ENCODE assay signal across 8 cellular contexts in genomic region chr3:125602752-125603649, GRCh38. TPM values are rescaled to one million over a fixed set of nuclear protein-coding genes. Genes with fewer than 3 reads are reported as not detected.
DNase-seq lines count a peak whose midpoint lies in the region; ATAC-seq and TF ChIP-seq lines count a peak whose summit lies in the region.

No MANE protein-coding gene starts in this region.

- no peak overlapping the region for H3K4me3 ChIP-seq in IMR-90 (ENCODE audit: insufficient read depth, low read depth, low read length)
- H3K4me3 ChIP-seq in mammary epithelial cell (replicated peaks in 1 of 3; ENCODE audit: insufficient read depth in 1 of 3, low read depth in 2 of 3, low read length in 3 of 3), result no peak overlapping the region
- H3K4me3 ChIP-seq in Caco-2 (ENCODE audit: low read depth, low read length), result no peak overlapping the region
- H3K4me3 ChIP-seq in CD8-positive, alpha-beta T cell (ENCODE audit: low read depth, low read length), result no peak overlapping the region

- in situ Hi-C loops in IMR-90 (cut with MboI; ENCODE audit: low sequenced_read_pairs), result no loop called here
- in situ Hi-C loops in mammary epithelial cell (cut with MboI; ENCODE audit: low sequenced_read_pairs in 2 of 2), result no loop called here

- no peak overlapping the region for H3K4ac ChIP-seq in IMR-90 (ENCODE audit: low read depth, low read length)

- no peak overlapping the region for H4K91ac ChIP-seq in IMR-90 (ENCODE audit: insufficient read depth, low read depth, low read length)

- H3K18ac ChIP-seq in IMR-90 (ENCODE audit: low read depth, low read length), result no peak overlapping the region

- 64% methylated on average over 3 of the region's 10 CpGs; no CpG with 5 or more reads in 1 of the 2 experiments for WGBS in IMR-90 (ENCODE audit: extremely low coverage in 2 of 2, insufficient read length in 1 of 2), 2 experiments
- WGBS in mammary epithelial cell (ENCODE audit: low coverage, missing lambda C conversion rate), result 38% methylated on average over 10 of the region's 10 CpGs

- intact Hi-C loops in IMR-90 (cut with micrococcal nuclease), result no loop called here
- intact Hi-C loops in mammary epithelial cell (cut with micrococcal nuclease), result loop anchor here (5.0 kb wide), 1 partner anchor 44 kb away; no protein-coding TSS in a partner anchor
- intact Hi-C loops in Caco-2 (cut with micrococcal nuclease; ENCODE audit: unreplicated experiment), result no loop called here
- intact Hi-C loops in CD8-positive, alpha-beta T cell (cut with DNase I, micrococcal nuclease), result no loop called here

- peak; percentile 86 for DNase-seq in A172 (ENCODE audit: low spot score)
- DNase-seq in IMR-90, result peak; percentile 24
- peak; percentile 86 for DNase-seq in mammary epithelial cell
- peak; percentile 63 to 90 for DNase-seq in lung microvascular endothelial cell (ENCODE audit: low read depth in 2 of 2)
- no peak for DNase-seq in CD1c-positive myeloid dendritic cell (ENCODE audit: extremely low spot score)
- DNase-seq in Caco-2, result no peak
- no peak for DNase-seq in CD8-positive, alpha-beta T cell

- H3K79me2 ChIP-seq in mammary epithelial cell (ENCODE audit: insufficient read depth, low read length), result no peaks in the 10 kb centered on the region

- CTCF ChIA-PET in IMR-90 (lab: Yijun Ruan, JAX), result interaction anchor here (1.5 kb wide), 1 partner anchor 10 kb away, joined by 3 read pairs; no protein-coding TSS in a partner anchor
- CTCF ChIA-PET in mammary epithelial cell (lab: Charles Lee; ENCODE audit: low non-redundant PET), result no interaction called here
- CTCF ChIA-PET in Caco-2 (lab: Charles Lee), result no interaction called here
- CTCF ChIA-PET in CD8-positive, alpha-beta T cell (lab: Charles Lee), result interaction anchor here (1.2 to 1.5 kb wide), 2 partner anchors 9 to 17 kb away, joined by 3 to 4 read pairs; no protein-coding TSS in a partner anchor

- TF ChIP-seq POLR2A in IMR-90 (IDR thresholded peaks at IDR 0.05; ENCODE audit: low read depth, low read length), result no peak

- H3K9ac ChIP-seq in IMR-90 (ENCODE audit: low read depth, low read length) (no peak overlapping the region), mammary epithelial cell (ENCODE audit: insufficient read depth, low read length) (no peak overlapping the region)

- no peak overlapping the region for H3K23ac ChIP-seq in IMR-90 (ENCODE audit: low read depth, low read length)

- no peaks in the 10 kb centered on the region for H3K4me1 Mint-ChIP-seq in Caco-2 (ENCODE audit: low read depth, unreplicated experiment)
- H3K4me1 Mint-ChIP-seq in CD8-positive, alpha-beta T cell (ENCODE audit: low read depth), result no peaks in the 10 kb centered on the region

- no peaks in the 10 kb centered on the region for H3K9me3 Mint-ChIP-seq in Caco-2 (ENCODE audit: unreplicated experiment)
- H3K9me3 Mint-ChIP-seq in CD8-positive, alpha-beta T cell, result no peaks in the 10 kb centered on the region

- H2AK5ac ChIP-seq in IMR-90 (ENCODE audit: low read depth, low read length), result no peak overlapping the region

- H3K56ac ChIP-seq in IMR-90 (ENCODE audit: extremely low read depth, insufficient read depth, low read length), result no peak overlapping the region

- no peak overlapping the region for H3K27ac Mint-ChIP-seq in Caco-2 (ENCODE audit: unreplicated experiment)
- no peak overlapping the region for H3K27ac Mint-ChIP-seq in CD8-positive, alpha-beta T cell

- H3K9me3 ChIP-seq in IMR-90 (ENCODE audit: control insufficient read depth, insufficient read depth, low read length) (peaks cover 3% of the 10 kb centered on the region; the same call in 1 of the 2 replicates), mammary epithelial cell (replicated peaks; ENCODE audit: insufficient read depth, low read length) (no peaks in the 10 kb centered on the region), Caco-2 (no peaks in the 10 kb centered on the region)
- no peaks in the 10 kb centered on the region for H3K9me3 ChIP-seq in CD8-positive, alpha-beta T cell (ENCODE audit: low read length)

- H3K36me3 ChIP-seq in IMR-90 (ENCODE audit: control insufficient read depth, insufficient read depth, low read length) (no peaks in the 10 kb centered on the region), mammary epithelial cell (ENCODE audit: insufficient read depth, low read length) (no peaks in the 10 kb centered on the region), Caco-2 (ENCODE audit: control insufficient read depth, insufficient read depth, low read length) (no peaks in the 10 kb centered on the region)
- no peaks in the 10 kb centered on the region for H3K36me3 ChIP-seq in CD8-positive, alpha-beta T cell (ENCODE audit: insufficient read depth, low read length)

- H2BK15ac ChIP-seq in IMR-90 (ENCODE audit: low read depth, low read length), result no peak overlapping the region

- H3K4me2 ChIP-seq in IMR-90 (ENCODE audit: low read depth, low read length) (no peak overlapping the region), mammary epithelial cell (ENCODE audit: insufficient read depth, low read depth, low read length) (peak overlapping the region; percentile 53)

- dilution Hi-C loops in IMR-90 (cut with HindIII; ENCODE audit: low sequenced_read_pairs, unreplicated experiment), result no loop called here
- dilution Hi-C loops in mammary epithelial cell (cut with HindIII; ENCODE audit: low sequenced_read_pairs), result no loop called here

- no peaks in the 10 kb centered on the region for H3K36me3 Mint-ChIP-seq in Caco-2 (ENCODE audit: insufficient read depth, unreplicated experiment)
- no peaks in the 10 kb centered on the region for H3K36me3 Mint-ChIP-seq in CD8-positive, alpha-beta T cell

- H3K27me3 ChIP-seq in IMR-90 (ENCODE audit: control insufficient read depth, insufficient read depth, low read length) (no peaks in the 10 kb centered on the region), mammary epithelial cell (ENCODE audit: insufficient read depth, low read length) (no peaks in the 10 kb centered on the region), Caco-2 (replicated peaks; ENCODE audit: control insufficient read depth, insufficient read depth, low read length) (no peaks in the 10 kb centered on the region)
- H3K27me3 ChIP-seq in CD8-positive, alpha-beta T cell (ENCODE audit: insufficient read depth, low read length), result no peaks in the 10 kb centered on the region

- TF ChIP-seq CTCF in IMR-90 (conservative IDR thresholded peaks at IDR 0.05; ENCODE audit: low read depth, low read length) (no peak), mammary epithelial cell (conservative IDR thresholded peaks at IDR 0.05 in 1 of 2, IDR thresholded peaks at IDR 0.05 in 1 of 2; ENCODE audit: extremely low read depth in 1 of 2, insufficient read depth in 1 of 2, low read depth in 1 of 2, low read length in 2 of 2) (peak; percentile 10 to 26), Caco-2 (IDR thresholded peaks at IDR 0.05; ENCODE audit: insufficient read depth in 1 of 2, low read depth in 1 of 2, low read length in 1 of 2, severe bottlenecking in 1 of 2, unreplicated experiment in 1 of 2) (no peak)
- no peak for TF ChIP-seq CTCF in CD8-positive, alpha-beta T cell (IDR thresholded peaks at IDR 0.05)

- no peak overlapping the region for H2AK9ac ChIP-seq in IMR-90 (replicated peaks; ENCODE audit: low read depth, low read length, poor library complexity)

- H3K4me1 ChIP-seq in IMR-90 (ENCODE audit: control insufficient read depth, insufficient read depth, low read length), result no peaks in the 10 kb centered on the region
- peaks cover 7% of the 10 kb centered on the region for H3K4me1 ChIP-seq in mammary epithelial cell (ENCODE audit: insufficient read depth, low read length)
- no peaks in the 10 kb centered on the region for H3K4me1 ChIP-seq in Caco-2
- H3K4me1 ChIP-seq in CD8-positive, alpha-beta T cell (ENCODE audit: insufficient read depth, low read length), result no peaks in the 10 kb centered on the region

- H2AFZ ChIP-seq in IMR-90 (replicated peaks; ENCODE audit: low read length, poor library complexity), result no peak overlapping the region
- peak overlapping the region; percentile 18 for H2AFZ ChIP-seq in mammary epithelial cell (ENCODE audit: low read depth, low read length)

- no peak overlapping the region for H4K5ac ChIP-seq in IMR-90 (ENCODE audit: low read depth, low read length)

- no peaks in the 10 kb centered on the region for H4K20me1 ChIP-seq in IMR-90 (ENCODE audit: insufficient read depth, low read length)
- H4K20me1 ChIP-seq in mammary epithelial cell (ENCODE audit: insufficient read depth, low read length), result no peaks in the 10 kb centered on the region

- TF ChIP-seq RAD21 in IMR-90 (IDR thresholded peaks at IDR 0.05; ENCODE audit: low read length), result no peak

- H3K79me1 ChIP-seq in IMR-90 (ENCODE audit: low read depth in 1 of 2, low read length in 2 of 2), result no peaks in the 10 kb centered on the region

- no peak overlapping the region for H2BK20ac ChIP-seq in IMR-90 (ENCODE audit: low read depth, low read length)

- H2BK120ac ChIP-seq in IMR-90 (ENCODE audit: low read depth, low read length), result no peak overlapping the region

- ATAC-seq in IMR-90 (ENCODE audit: low read depth) (no peak), HG02852 (IDR thresholded peaks at IDR 0.05; ENCODE audit: unreplicated experiment) (no peak)
- no peak for ATAC-seq in CD8-positive, alpha-beta T cell

- BruUV-seq in IMR-90 (replicated peaks; lab: Mats Ljungman, UMichigan) (no TSS peak), mammary epithelial cell (replicated peaks; lab: Mats Ljungman, UMichigan) (no TSS peak), Caco-2 (replicated peaks; lab: Mats Ljungman, UMichigan) (no TSS peak)

- no peak overlapping the region for H3K14ac ChIP-seq in IMR-90 (replicated peaks; ENCODE audit: low read depth, low read length)

- H3K27me3 Mint-ChIP-seq in Caco-2 (ENCODE audit: insufficient read depth, unreplicated experiment), result no peaks in the 10 kb centered on the region
- H3K27me3 Mint-ChIP-seq in CD8-positive, alpha-beta T cell (ENCODE audit: low read depth), result no peaks in the 10 kb centered on the region

- no peak overlapping the region for H3K4me3 Mint-ChIP-seq in Caco-2 (ENCODE audit: unreplicated experiment)
- no peak overlapping the region for H3K4me3 Mint-ChIP-seq in CD8-positive, alpha-beta T cell

- H3K27ac ChIP-seq in IMR-90 (ENCODE audit: insufficient read depth, low read length) (no peak overlapping the region), mammary epithelial cell (ENCODE audit: insufficient read depth, low read depth, low read length) (peak overlapping the region; percentile 30)
- no peak overlapping the region for H3K27ac ChIP-seq in CD8-positive, alpha-beta T cell (ENCODE audit: low read depth, low read length)

- H3K9me1 ChIP-seq in IMR-90 (ENCODE audit: insufficient read depth, low read length), result no peaks in the 10 kb centered on the region

- H2BK5ac ChIP-seq in IMR-90 (ENCODE audit: low read depth, low read length, poor library complexity, severe bottlenecking), result no peak overlapping the region

- H4K8ac ChIP-seq in IMR-90 (ENCODE audit: low read depth in 2 of 2, low read length in 2 of 2), result no peak overlapping the region

- POLR2A ChIA-PET in IMR-90 (lab: Charles Lee; ENCODE audit: unreplicated experiment), result no interaction called here
- POLR2A ChIA-PET in Caco-2 (lab: Charles Lee), result no interaction called here
- POLR2A ChIA-PET in CD8-positive, alpha-beta T cell (lab: Charles Lee), result no interaction called here

RNA-seq across cellular contexts. Expression of gene OSBPL11, which starts 7.7 kb away (rescaled TPM):
- total RNA-seq in A172 (2014; rRNA removed; shearing (Covaris generic)), result 27.1 and 27.7 TPM in 2 replicates
- total RNA-seq in IMR-90 (2012; rRNA removed), result 11.4 and 11.8 TPM in 2 replicates
- 3.3 and 4.2 TPM in 2 replicates for polyA plus RNA-seq in IMR-90 (2012; rRNA removed)
- polyA plus RNA-seq in IMR-90 (2012; cell fraction: cytosol; rRNA removed), result 0.69 and 0.75 TPM in 2 replicates
- polyA plus RNA-seq in IMR-90 (2012; cell fraction: nucleus; rRNA removed; ENCODE audit: low replicate concordance), result 0.24 and 2.3 TPM in 2 replicates
- 10 to 100 TPM; 11.8 to 14.1 TPM for total RNA-seq in mammary epithelial cell
- 6.0 TPM for polyA plus RNA-seq in mammary epithelial cell
- 6.7 TPM for polyA minus RNA-seq in mammary epithelial cell
- total RNA-seq in lung microvascular endothelial cell, result 5.7 and 7.1 TPM in 2 replicates
- total RNA-seq in Caco-2 (2022), result 16.8 and 19.2 TPM in 2 replicates
- 1 to 10 TPM; 3.8 to 3.9 TPM for total RNA-seq in CD8-positive, alpha-beta T cell

Comparison
In these comparisons a context has a peak if more than half of its experiments do, and no peak if none do; other contexts are left out.
1. DNase-seq: peak in A172 (single experiment), IMR-90 (single experiment), mammary epithelial cell (single experiment) and lung microvascular endothelial cell (2 of 2); none in CD1c-positive myeloid dendritic cell (single experiment), Caco-2 (0 of 2) and CD8-positive, alpha-beta T cell (0 of 7).
2. CTCF ChIP-seq: peak in mammary epithelial cell (2 of 2); none in IMR-90 (single experiment), Caco-2 (0 of 2) and CD8-positive, alpha-beta T cell (single experiment).
3. CTCF ChIA-PET loops: an anchor here in IMR-90 (1.5 kb wide) and CD8-positive, alpha-beta T cell (1.2 to 1.5 kb wide); none called in mammary epithelial cell and Caco-2.